ENCODE assay signal across 9 cellular contexts in genomic region chr7:36037121-36037662, GRCh38.
DNase-seq lines count a peak whose midpoint lies in the region; ATAC-seq and TF ChIP-seq lines count a peak whose summit lies in the region.
"Had no signal": no experiment of that assay in that cellular context is flagged by ENCODE, and none has a peak within 500 bp of the region (broad histone marks: within the 10 kb centered on the region; RNA-seq: fewer than 3 reads in every experiment).

No MANE protein-coding gene starts in this region.

- no peak for TF ChIP-seq CTCF in NB4 (IDR thresholded peaks at IDR 0.05; ENCODE audit: low read depth, low read length)

- no peaks in the 10 kb centered on the region for H3K36me3 Mint-ChIP-seq in stimulated activated naive B cell treated with anti-CD40 and anti-IgM and Interleukin-4, amounts not matched to agents 10 μg/mL and 1 μg/mL and 100 μg/mL, for 72 hours

- H3K9me3 Mint-ChIP-seq in stimulated activated naive B cell treated with anti-CD40 and anti-IgM and Interleukin-4, amounts not matched to agents 10 μg/mL and 1 μg/mL and 100 μg/mL, for 72 hours: peaks cover 0 to 3% of the 10 kb centered on the region in 2 donors

- no peak for ATAC-seq in GM18867 (IDR thresholded peaks at IDR 0.05; ENCODE audit: unreplicated experiment)
- no peak for ATAC-seq in stimulated activated naive B cell treated with anti-CD40 and anti-IgM and Interleukin-4, amounts not matched to agents 10 μg/mL and 1 μg/mL and 100 μg/mL, for 72 hours (replicated peaks)

- no peak overlapping the region for H3K4me3 ChIP-seq in NB4 (ENCODE audit: low read depth, low read length)

- H3K27ac ChIP-seq in cingulate gyrus (ENCODE audit: low read depth, low read length): peak overlapping the region; percentile 47

- no peak overlapping the region for H3K4me3 Mint-ChIP-seq in stimulated activated naive B cell treated with anti-CD40 and anti-IgM and Interleukin-4, amounts not matched to agents 10 μg/mL and 1 μg/mL and 100 μg/mL, for 72 hours

- TF ChIP-seq POLR2A in NB4 (IDR thresholded peaks at IDR 0.05; ENCODE audit: extremely low read depth, insufficient read length): no peak

- no peaks in the 10 kb centered on the region for H3K4me1 Mint-ChIP-seq in stimulated activated naive B cell treated with anti-CD40 and anti-IgM and Interleukin-4, amounts not matched to agents 10 μg/mL and 1 μg/mL and 100 μg/mL, for 72 hours

- H3K27me3 Mint-ChIP-seq in stimulated activated naive B cell treated with anti-CD40 and anti-IgM and Interleukin-4, amounts not matched to agents 10 μg/mL and 1 μg/mL and 100 μg/mL, for 72 hours: peaks cover 14 to 24% of the 10 kb centered on the region in 2 donors

- no peak overlapping the region for H3K27ac Mint-ChIP-seq in stimulated activated naive B cell treated with anti-CD40 and anti-IgM and Interleukin-4, amounts not matched to agents 10 μg/mL and 1 μg/mL and 100 μg/mL, for 72 hours

- DNase-seq in A172 (ENCODE audit: low spot score): peak; percentile 72
- peak; percentile 38 for DNase-seq in NB4 (ENCODE audit: low read depth)
- peak; percentile 56 to 99 for DNase-seq in lung microvascular endothelial cell (ENCODE audit: low read depth in 2 of 2)
- no peak for DNase-seq in stimulated activated naive CD4-positive, alpha-beta T cell (lab: John Stamatoyannopoulos, UW)
- no peak for DNase-seq in stimulated activated naive B cell treated with anti-CD40 and anti-IgM and Interleukin-4, amounts not matched to agents 10 μg/mL and 1 μg/mL and 100 μg/mL, for 72 hours
- no peak for DNase-seq in stimulated activated CD4-positive, alpha-beta T cell treated with anti-CD3 and anti-CD28 coated beads, Interleukin-15, amount 100 ng/mL, for 24 hours
- DNase-seq: DND-41 had no signal

Comparison
In these comparisons a context has a peak if more than half of its experiments do, and no peak if none do; other contexts are left out.
1. DNase-seq: peak in A172 (single experiment), NB4 (single experiment) and lung microvascular endothelial cell (2 of 2); none in stimulated activated naive CD4-positive, alpha-beta T cell (0 of 6), stimulated activated naive B cell treated with anti-CD40 and anti-IgM and Interleukin-4, amounts not matched to agents 10 μg/mL and 1 μg/mL and 100 μg/mL, for 72 hours (single experiment) and stimulated activated CD4-positive, alpha-beta T cell treated with anti-CD3 and anti-CD28 coated beads, Interleukin-15, amount 100 ng/mL, for 24 hours (single experiment).